12 cellular contexts compared by ENCODE assay signal in the genomic region with DNA sequence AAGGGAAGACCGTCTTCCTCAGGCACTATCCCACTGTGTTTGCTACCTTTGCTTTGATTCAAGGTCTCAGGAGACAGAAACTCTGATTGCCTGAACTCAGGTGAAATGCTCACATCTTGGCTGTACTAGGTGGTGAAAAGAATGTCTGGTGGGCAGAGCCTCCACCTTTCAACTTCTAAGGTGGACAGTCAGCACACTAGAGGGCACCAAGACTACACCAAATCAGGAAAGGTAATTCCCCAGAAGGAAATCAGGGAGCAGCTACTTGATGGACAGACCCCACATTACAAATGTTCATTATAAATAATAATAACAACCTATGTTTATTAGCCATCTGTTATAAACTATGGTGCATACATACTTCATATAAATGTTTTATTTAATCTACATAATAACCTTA.
DNase-seq lines count a peak whose midpoint lies in the region; ATAC-seq and TF ChIP-seq lines count a peak whose summit lies in the region.
"Had no signal": no experiment of that assay in that cellular context is flagged by ENCODE, and none has a peak within 500 bp of the region (broad histone marks: within the 10 kb centered on the region; RNA-seq: fewer than 3 reads in every experiment).

No MANE protein-coding gene starts in this region.

- H3K27me3 Mint-ChIP-seq in naive thymus-derived CD4-positive, alpha-beta T cell = peaks cover 3 to 20% (median 12%) of the 10 kb centered on the region in 5 donors

- no peak overlapping the region for H3K4me2 ChIP-seq in mammary epithelial cell (ENCODE audit: insufficient read depth, low read depth, low read length)

- no peaks in the 10 kb centered on the region for H3K4me1 Mint-ChIP-seq in naive thymus-derived CD4-positive, alpha-beta T cell
- H3K4me1 Mint-ChIP-seq: naive B cell had no signal

- no peak for ATAC-seq in naive thymus-derived CD4-positive, alpha-beta T cell
- no peak for ATAC-seq in HG02798 (IDR thresholded peaks at IDR 0.05; ENCODE audit: poor library complexity, unreplicated experiment)
- ATAC-seq: activated T-cell treated with anti-CD3 and anti-CD28 coated beads, Interleukin-2, amount 50 U/mL, for 72 hours had no signal

- H4K20me1 ChIP-seq in mammary epithelial cell (ENCODE audit: insufficient read depth, low read length) = no peaks in the 10 kb centered on the region

- DNase-seq in DMS53 treated with DMSO at 0.1 percent for 48 hours (lab: John Stamatoyannopoulos, UW; ENCODE audit: unreplicated experiment) = peak; percentile 12
- DNase-seq in M059J (ENCODE audit: low read depth) = peak; percentile 19
- DNase-seq in mammary epithelial cell = no peak
- DNase-seq in medulla oblongata (ENCODE audit: extremely low spot score) = peak; percentile 48
- DNase-seq in naive thymus-derived CD4-positive, alpha-beta T cell = no peak
- no peak for DNase-seq in Peyer's patch
- DNase-seq in EL = no peak
- DNase-seq: activated T-cell treated with anti-CD3 and anti-CD28 coated beads, Interleukin-2, amount 50 U/mL, for 72 hours; naive B cell had no signal

- no peaks in the 10 kb centered on the region for H3K36me3 ChIP-seq in mammary epithelial cell (ENCODE audit: insufficient read depth, low read length)
- no peaks in the 10 kb centered on the region for H3K36me3 ChIP-seq in naive thymus-derived CD4-positive, alpha-beta T cell (ENCODE audit: control insufficient read depth in 2 of 3, insufficient read depth in 3 of 3, low read length in 3 of 3)
- no peaks in the 10 kb centered on the region for H3K36me3 ChIP-seq in Peyer's patch
- H3K36me3 ChIP-seq: SJSA1 had no signal

- H3K4me3 ChIP-seq in mammary epithelial cell (replicated peaks in 1 of 3; ENCODE audit: insufficient read depth in 1 of 3, low read depth in 2 of 3, low read length in 3 of 3) = no peak overlapping the region
- no peak overlapping the region for H3K4me3 ChIP-seq in naive thymus-derived CD4-positive, alpha-beta T cell (ENCODE audit: low read length)
- H3K4me3 ChIP-seq in Peyer's patch = no peak overlapping the region
- H3K4me3 ChIP-seq: SJSA1 had no signal

- intact Hi-C loops in mammary epithelial cell (cut with micrococcal nuclease) = loop anchor here (1.0 to 10.0 kb wide), 3 partner anchors 144 to 1240 kb away; no protein-coding TSS in a partner anchor
- intact Hi-C loops in naive thymus-derived CD4-positive, alpha-beta T cell (cut with micrococcal nuclease) = no loop called here

- H3K9me3 Mint-ChIP-seq in naive thymus-derived CD4-positive, alpha-beta T cell = peaks cover 0 to 8% (median 0%) of the 10 kb centered on the region in 11 donors

- no peak for TF ChIP-seq POLR2A in Peyer's patch (IDR thresholded peaks at IDR 0.05)

- WGBS in mammary epithelial cell (ENCODE audit: low coverage, missing lambda C conversion rate) = 73% methylated on average over 1 of the region's 1 CpG

- CTCF ChIA-PET in mammary epithelial cell (lab: Charles Lee; ENCODE audit: low non-redundant PET) = interaction anchor here (0.6 kb wide), 2 partner anchors 144 to 534 kb away, joined by 3 to 5 read pairs; no protein-coding TSS in a partner anchor
- CTCF ChIA-PET in naive thymus-derived CD4-positive, alpha-beta T cell (lab: Charles Lee) = interaction anchor here (0.6 kb wide), 1 partner anchor 35 kb away, joined by 3 read pairs; no protein-coding TSS in a partner anchor

- peaks cover 0 to 5% (median 0%) of the 10 kb centered on the region in 5 donors for H3K36me3 Mint-ChIP-seq in naive thymus-derived CD4-positive, alpha-beta T cell
- H3K36me3 Mint-ChIP-seq: naive B cell had no signal

- POLR2A ChIA-PET in naive thymus-derived CD4-positive, alpha-beta T cell (lab: Charles Lee) = no interaction called here

- H3K9me3 ChIP-seq in mammary epithelial cell (replicated peaks; ENCODE audit: insufficient read depth, low read length) (no peaks in the 10 kb centered on the region), Peyer's patch (no peaks in the 10 kb centered on the region)
- H3K9me3 ChIP-seq in naive thymus-derived CD4-positive, alpha-beta T cell (ENCODE audit: control insufficient read depth in 2 of 3, low read length in 3 of 3) = no peaks in the 10 kb centered on the region
- H3K9me3 ChIP-seq: SJSA1 had no signal

- dilution Hi-C loops in mammary epithelial cell (cut with HindIII; ENCODE audit: low sequenced_read_pairs) = no loop called here

- H3K27ac ChIP-seq in mammary epithelial cell (ENCODE audit: insufficient read depth, low read depth, low read length) (no peak overlapping the region), Peyer's patch (no peak overlapping the region)
- H3K27ac ChIP-seq in naive thymus-derived CD4-positive, alpha-beta T cell (ENCODE audit: low read depth, low read length) = no peak overlapping the region
- H3K27ac ChIP-seq: epithelial cell of prostate, SJSA1 had no signal

- no peak overlapping the region for H3K4me3 Mint-ChIP-seq in naive thymus-derived CD4-positive, alpha-beta T cell
- H3K4me3 Mint-ChIP-seq: activated T-cell treated with anti-CD3 and anti-CD28 coated beads, Interleukin-2, amount 50 U/mL, for 72 hours; naive B cell had no signal

- no peaks in the 10 kb centered on the region for H3K79me2 ChIP-seq in mammary epithelial cell (ENCODE audit: insufficient read depth, low read length)

- no peak overlapping the region for H3K27ac Mint-ChIP-seq in naive thymus-derived CD4-positive, alpha-beta T cell
- H3K27ac Mint-ChIP-seq: activated T-cell treated with anti-CD3 and anti-CD28 coated beads, Interleukin-2, amount 50 U/mL, for 72 hours; naive B cell had no signal

- TF ChIP-seq CTCF in mammary epithelial cell (conservative IDR thresholded peaks at IDR 0.05 in 1 of 2, IDR thresholded peaks at IDR 0.05 in 1 of 2; ENCODE audit: extremely low read depth in 1 of 2, insufficient read depth in 1 of 2, low read depth in 1 of 2, low read length in 2 of 2) = peak; percentile 18 to 38
- peak in 3 of 6 experiments; percentile 34 to 39 (median 37) for TF ChIP-seq CTCF in Peyer's patch (IDR thresholded peaks at IDR 0.05)

- no TSS peak for BruUV-seq in mammary epithelial cell (replicated peaks; lab: Mats Ljungman, UMichigan)

- H3K27me3 ChIP-seq in mammary epithelial cell (ENCODE audit: insufficient read depth, low read length) (no peaks in the 10 kb centered on the region), Peyer's patch (no peaks in the 10 kb centered on the region)
- H3K27me3 ChIP-seq in naive thymus-derived CD4-positive, alpha-beta T cell (ENCODE audit: control insufficient read depth in 2 of 2, insufficient read depth in 2 of 2, low read length in 2 of 2) = no peaks in the 10 kb centered on the region
- H3K27me3 ChIP-seq: SJSA1 had no signal

- H3K9ac ChIP-seq in mammary epithelial cell (ENCODE audit: insufficient read depth, low read length) = no peak overlapping the region

- no peak overlapping the region for H2AFZ ChIP-seq in mammary epithelial cell (ENCODE audit: low read depth, low read length)

- in situ Hi-C loops in mammary epithelial cell (cut with MboI; ENCODE audit: low sequenced_read_pairs in 2 of 2) = no loop called here

- no peaks in the 10 kb centered on the region for H3K4me1 ChIP-seq in mammary epithelial cell (ENCODE audit: insufficient read depth, low read length)
- no peaks in the 10 kb centered on the region for H3K4me1 ChIP-seq in naive thymus-derived CD4-positive, alpha-beta T cell (ENCODE audit: control insufficient read depth in 2 of 2, insufficient read depth in 2 of 2, low read length in 2 of 2)
- H3K4me1 ChIP-seq in Peyer's patch = no peaks in the 10 kb centered on the region
- H3K4me1 ChIP-seq: SJSA1 had no signal

Comparison
In these comparisons a context has a peak if more than half of its experiments do, and no peak if none do; other contexts are left out.
1. DNase-seq: peak in DMS53 treated with DMSO at 0.1 percent for 48 hours (single experiment), M059J (single experiment) and medulla oblongata (single experiment); none in mammary epithelial cell (single experiment), naive thymus-derived CD4-positive, alpha-beta T cell (0 of 9), Peyer's patch (0 of 3) and EL (single experiment).